In the genomic region with DNA sequence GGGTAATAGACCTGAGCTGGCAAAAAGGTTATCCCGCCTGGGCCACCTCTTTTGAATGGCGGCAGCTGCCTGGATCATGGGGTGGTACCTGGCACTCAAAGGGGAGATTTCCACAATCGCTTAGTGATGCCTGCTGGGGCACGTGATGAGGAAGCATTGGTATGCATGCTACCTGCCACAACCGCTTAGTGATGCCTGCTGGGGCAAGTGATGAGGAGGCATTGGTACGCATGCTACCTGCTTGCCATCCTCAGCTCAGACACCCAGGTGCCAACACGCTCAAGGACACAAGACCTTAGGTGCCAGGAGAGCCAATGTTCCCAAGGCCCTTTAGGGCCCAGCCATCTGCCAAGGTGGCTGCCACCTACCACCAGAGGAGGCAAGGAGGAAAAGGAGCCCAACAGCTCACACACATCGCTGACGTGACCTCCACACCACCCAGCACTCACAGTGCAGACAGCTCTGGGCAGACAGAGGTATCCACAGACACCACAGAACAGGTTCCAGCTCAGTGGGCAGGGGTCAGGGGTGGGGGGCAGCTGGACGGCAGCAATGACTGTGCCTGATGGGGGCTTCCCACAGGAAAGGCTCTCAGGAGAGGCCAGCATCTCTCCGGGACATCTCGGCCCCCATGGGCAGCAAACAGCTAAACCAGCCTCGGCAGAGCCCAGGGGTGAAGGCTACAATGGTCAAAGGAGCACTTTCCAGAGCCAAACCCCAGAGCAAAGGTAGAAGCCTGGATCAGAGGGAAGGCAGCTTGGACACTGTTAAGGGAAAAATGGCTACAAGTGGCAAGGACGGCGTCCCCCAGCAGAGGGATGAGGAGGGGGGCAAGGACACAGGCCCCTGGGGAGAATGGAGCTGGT, we compare ENCODE assay signal across 9 cellular contexts.
"Had no signal": no experiment of that assay in that cellular context is flagged by ENCODE, and none has a peak within 500 bp of the region (broad histone marks: within the 10 kb centered on the region; RNA-seq: fewer than 3 reads in every experiment).

No MANE protein-coding gene starts in this region.

- H3K36me3 Mint-ChIP-seq: activated CD4-positive, alpha-beta memory T cell treated with anti-CD3 and anti-CD28 coated beads for 36 hours had no signal

- H3K27ac Mint-ChIP-seq: activated CD4-positive, alpha-beta memory T cell treated with anti-CD3 and anti-CD28 coated beads for 36 hours; activated naive CD4-positive, alpha-beta T cell treated with anti-CD3 and anti-CD28 coated beads for 36 hours; effector memory CD8-positive, alpha-beta T cell; memory B cell; nephron progenitor cell had no signal

- H3K4me3 Mint-ChIP-seq: activated CD4-positive, alpha-beta memory T cell treated with anti-CD3 and anti-CD28 coated beads for 36 hours; activated naive CD4-positive, alpha-beta T cell treated with anti-CD3 and anti-CD28 coated beads for 36 hours; brain; effector memory CD8-positive, alpha-beta T cell; memory B cell; nephron progenitor cell; stimulated activated naive CD8-positive, alpha-beta T cell treated with anti-CD3 and anti-CD28 coated beads, Interleukin-15, amount 100 ng/mL, for 72 hours had no signal

- H3K9me3 Mint-ChIP-seq: activated CD4-positive, alpha-beta memory T cell treated with anti-CD3 and anti-CD28 coated beads for 36 hours; activated naive CD4-positive, alpha-beta T cell treated with anti-CD3 and anti-CD28 coated beads for 36 hours; brain; effector memory CD8-positive, alpha-beta T cell; memory B cell; nephron progenitor cell; stimulated activated naive CD8-positive, alpha-beta T cell treated with anti-CD3 and anti-CD28 coated beads, Interleukin-15, amount 100 ng/mL, for 72 hours had no signal

- H3K27ac ChIP-seq: esophagus muscularis mucosa, tibial artery had no signal

- H3K4me3 ChIP-seq: esophagus muscularis mucosa, tibial artery had no signal

- H3K9me3 ChIP-seq: esophagus muscularis mucosa, tibial artery had no signal

- H3K27me3 Mint-ChIP-seq: activated CD4-positive, alpha-beta memory T cell treated with anti-CD3 and anti-CD28 coated beads for 36 hours; brain; effector memory CD8-positive, alpha-beta T cell; memory B cell; stimulated activated naive CD8-positive, alpha-beta T cell treated with anti-CD3 and anti-CD28 coated beads, Interleukin-15, amount 100 ng/mL, for 72 hours had no signal

- H3K4me1 Mint-ChIP-seq: stimulated activated naive CD8-positive, alpha-beta T cell treated with anti-CD3 and anti-CD28 coated beads, Interleukin-15, amount 100 ng/mL, for 72 hours had no signal

- H3K27me3 ChIP-seq: esophagus muscularis mucosa, tibial artery had no signal
